Comparison of ENCODE assay signal across 16 cellular contexts in genomic region chr10:61936770-61937169, GRCh38. TPM values are rescaled to one million over a fixed set of nuclear protein-coding genes. Genes with fewer than 3 reads are reported as not detected.
DNase-seq lines count a peak whose midpoint lies in the region; FAIRE-seq and TF ChIP-seq lines count a peak whose summit lies in the region.
"Had no signal": no experiment of that assay in that cellular context is flagged by ENCODE, and none has a peak within 500 bp of the region (broad histone marks: within the 10 kb centered on the region; RNA-seq: fewer than 3 reads in every experiment).

No MANE protein-coding gene starts in this region.

- H3K36me3 Mint-ChIP-seq in activated naive CD4-positive, alpha-beta T cell treated with anti-CD3 and anti-CD28 coated beads for 36 hours (ENCODE audit: low read depth) = peaks cover 66% of the 10 kb centered on the region
- peaks cover 49% of the 10 kb centered on the region for H3K36me3 Mint-ChIP-seq in activated T-helper 2 cell treated with anti-CD3 and anti-CD28 coated beads, Interferon-gamma antibody, Interleukin-2, Interleukin-4, amounts not matched to agents 10 μg/mL and 5 μg/mL and 100 μg/mL, durations not matched to agents 14 hours and 24 hours and 36 hours (ENCODE audit: low read depth)

- no peak for TF ChIP-seq POLR2A in uterus (IDR thresholded peaks at IDR 0.05)

- no peak for DNase-seq in activated naive CD4-positive, alpha-beta T cell treated with anti-CD3 and anti-CD28 coated beads for 36 hours
- no peak for DNase-seq in activated naive CD4-positive, alpha-beta T cell treated with anti-CD3 and anti-CD28 coated beads, Interleukin-2, amount 50 U/mL, for 16 hours
- no peak for DNase-seq in activated T-helper 2 cell treated with anti-CD3 and anti-CD28 coated beads, Interferon-gamma antibody, Interleukin-2, Interleukin-4, amounts not matched to agents 10 μg/mL and 5 μg/mL and 100 μg/mL, durations not matched to agents 14 hours and 24 hours and 36 hours (ENCODE audit: low spot score)
- DNase-seq in uterus (no peak), HT-29 (ENCODE audit: low spot score) (no peak), kidney (no peak), NCI-H2107 (lab: John Stamatoyannopoulos, UW) (no peak)
- DNase-seq: activated gamma-delta T cell treated with Interleukin-2 at 50 U/mL for 16 hours, foreskin keratinocyte, NCI-H1092 treated with DMSO at 0.1 percent for 48 hours, NCI-H446, Right ventricle myocardium superior had no signal

- no peak overlapping the region for H3K4me3 Mint-ChIP-seq in activated naive CD4-positive, alpha-beta T cell treated with anti-CD3 and anti-CD28 coated beads for 36 hours
- no peak overlapping the region for H3K4me3 Mint-ChIP-seq in activated T-helper 2 cell treated with anti-CD3 and anti-CD28 coated beads, Interferon-gamma antibody, Interleukin-2, Interleukin-4, amounts not matched to agents 10 μg/mL and 5 μg/mL and 100 μg/mL, durations not matched to agents 14 hours and 24 hours and 36 hours (ENCODE audit: low read depth)
- H3K4me3 Mint-ChIP-seq: WTC11 had no signal

- H3K4me1 ChIP-seq in muscle layer of duodenum (ENCODE audit: control insufficient read depth in 1 of 2, insufficient read depth in 2 of 2, low read length in 2 of 2) = peaks cover 4 to 18% of the 10 kb centered on the region in 2 donors
- peaks cover 0 to 7% of the 10 kb centered on the region in 2 donors for H3K4me1 ChIP-seq in uterus
- H3K4me1 ChIP-seq in kidney (ENCODE audit: control insufficient read depth in 1 of 2, insufficient read depth in 1 of 2, low read depth in 1 of 2, low read length in 2 of 2) = peaks cover 8 to 31% of the 10 kb centered on the region in 2 donors

- no peak for FAIRE-seq in kidney (lab: Jason Lieb, UNC)
- FAIRE-seq: islet of Langerhans had no signal

- no peaks in the 10 kb centered on the region for H3K9me3 Mint-ChIP-seq in activated naive CD4-positive, alpha-beta T cell treated with anti-CD3 and anti-CD28 coated beads for 36 hours
- H3K9me3 Mint-ChIP-seq in activated T-helper 2 cell treated with anti-CD3 and anti-CD28 coated beads, Interferon-gamma antibody, Interleukin-2, Interleukin-4, amounts not matched to agents 10 μg/mL and 5 μg/mL and 100 μg/mL, durations not matched to agents 14 hours and 24 hours and 36 hours = peaks cover 4% of the 10 kb centered on the region

- TF ChIP-seq CTCF in uterus (IDR thresholded peaks at IDR 0.05) (no peak), kidney (IDR thresholded peaks at IDR 0.05; ENCODE audit: borderline replicate concordance, extremely low read depth, insufficient read depth) (no peak)

- H3K27me3 Mint-ChIP-seq in activated naive CD4-positive, alpha-beta T cell treated with anti-CD3 and anti-CD28 coated beads for 36 hours (ENCODE audit: low read depth) = no peaks in the 10 kb centered on the region
- no peaks in the 10 kb centered on the region for H3K27me3 Mint-ChIP-seq in activated T-helper 2 cell treated with anti-CD3 and anti-CD28 coated beads, Interferon-gamma antibody, Interleukin-2, Interleukin-4, amounts not matched to agents 10 μg/mL and 5 μg/mL and 100 μg/mL, durations not matched to agents 14 hours and 24 hours and 36 hours (ENCODE audit: low read depth)

- peak overlapping the region; percentile 93 for H3K27ac Mint-ChIP-seq in activated naive CD4-positive, alpha-beta T cell treated with anti-CD3 and anti-CD28 coated beads for 36 hours
- peak overlapping the region; percentile 76 for H3K27ac Mint-ChIP-seq in activated T-helper 2 cell treated with anti-CD3 and anti-CD28 coated beads, Interferon-gamma antibody, Interleukin-2, Interleukin-4, amounts not matched to agents 10 μg/mL and 5 μg/mL and 100 μg/mL, durations not matched to agents 14 hours and 24 hours and 36 hours
- H3K27ac Mint-ChIP-seq: WTC11 had no signal

- no peak overlapping the region for H3K4me3 ChIP-seq in muscle layer of duodenum (ENCODE audit: low read depth in 1 of 2, low read length in 2 of 2)
- no peak overlapping the region for H3K4me3 ChIP-seq in uterus
- no peak overlapping the region for H3K4me3 ChIP-seq in kidney (ENCODE audit: low read length in 2 of 2)
- H3K4me3 ChIP-seq: coronary artery had no signal

- CTCF ChIA-PET in activated naive CD4-positive, alpha-beta T cell treated with anti-CD3 and anti-CD28 coated beads for 36 hours (lab: Charles Lee) = interaction anchor here (0.6 to 3.6 kb wide), 5 partner anchors 33 to 192 kb away, joined by 3 to 33 read pairs (median 5); partner anchors contain the start of gene ARID5B

- peaks cover 91% of the 10 kb centered on the region for H3K4me1 Mint-ChIP-seq in activated naive CD4-positive, alpha-beta T cell treated with anti-CD3 and anti-CD28 coated beads for 36 hours (ENCODE audit: low read depth)
- H3K4me1 Mint-ChIP-seq in activated T-helper 2 cell treated with anti-CD3 and anti-CD28 coated beads, Interferon-gamma antibody, Interleukin-2, Interleukin-4, amounts not matched to agents 10 μg/mL and 5 μg/mL and 100 μg/mL, durations not matched to agents 14 hours and 24 hours and 36 hours (ENCODE audit: low read depth) = peaks cover 76% of the 10 kb centered on the region

- H3K36me3 ChIP-seq in muscle layer of duodenum (ENCODE audit: control insufficient read depth in 1 of 2, insufficient read depth in 2 of 2, low read length in 2 of 2) (no peaks in the 10 kb centered on the region), uterus (no peaks in the 10 kb centered on the region), kidney (ENCODE audit: control insufficient read depth in 1 of 2, insufficient read depth in 2 of 2, low read length in 2 of 2) (peaks cover 0 to 2% of the 10 kb centered on the region in 2 donors)

- peak overlapping the region; percentile 85 for H3K27ac ChIP-seq in muscle layer of duodenum (ENCODE audit: low read length)
- peak overlapping the region; percentile 80 to 91 for H3K27ac ChIP-seq in uterus
- H3K27ac ChIP-seq in kidney (ENCODE audit: low read depth in 2 of 2, low read length in 2 of 2) = no peak overlapping the region

- H3K9me3 ChIP-seq in muscle layer of duodenum (ENCODE audit: control insufficient read depth in 1 of 2, low read length in 2 of 2) = no peaks in the 10 kb centered on the region
- no peaks in the 10 kb centered on the region for H3K9me3 ChIP-seq in uterus
- no peaks in the 10 kb centered on the region for H3K9me3 ChIP-seq in kidney (ENCODE audit: control insufficient read depth in 1 of 2, low read length in 2 of 2)

- no peak overlapping the region for H3K9ac ChIP-seq in kidney (ENCODE audit: low read length in 2 of 2)

- no peaks in the 10 kb centered on the region for H3K27me3 ChIP-seq in muscle layer of duodenum (ENCODE audit: low read depth, low read length)
- no peaks in the 10 kb centered on the region for H3K27me3 ChIP-seq in uterus
- H3K27me3 ChIP-seq: foreskin keratinocyte had no signal

- intact Hi-C loops in activated naive CD4-positive, alpha-beta T cell treated with anti-CD3 and anti-CD28 coated beads for 36 hours (cut with micrococcal nuclease) = loop anchor here (1.0 kb wide), 1 partner anchor 797 kb away; no protein-coding TSS in a partner anchor
- intact Hi-C loops in activated T-helper 2 cell treated with anti-CD3 and anti-CD28 coated beads, Interferon-gamma antibody, Interleukin-2, Interleukin-4, amounts not matched to agents 10 μg/mL and 5 μg/mL and 100 μg/mL, durations not matched to agents 14 hours and 24 hours and 36 hours (cut with micrococcal nuclease) = loop anchor here (1.0 kb wide), 1 partner anchor 34 kb away; no protein-coding TSS in a partner anchor
- intact Hi-C loops in uterus (cut with DNase I; ENCODE audit: low total_unique reads) = no loop called here
- intact Hi-C loops in kidney (cut with DNase I) = no loop called here

RNA-seq across cellular contexts. Expression of gene ARID5B, which starts 35.3 kb away (rescaled TPM):
- total RNA-seq in activated naive CD4-positive, alpha-beta T cell treated with anti-CD3 and anti-CD28 coated beads for 36 hours = 10 to 100 TPM; 86.3 to 87.1 TPM
- total RNA-seq in activated T-helper 2 cell treated with anti-CD3 and anti-CD28 coated beads, Interferon-gamma antibody, Interleukin-2, Interleukin-4, amounts not matched to agents 10 μg/mL and 5 μg/mL and 100 μg/mL, durations not matched to agents 14 hours and 24 hours and 36 hours = 34.9 and 35.7 TPM in 2 replicates
- 10 to 100 TPM; 38.7 to 64.1 (median 56.6) TPM for total RNA-seq in uterus
- total RNA-seq in HT-29 (2014; rRNA removed; shearing (Covaris generic)) = 16.9 and 18.9 TPM in 2 replicates
- total RNA-seq in kidney = 77.9 TPM
- polyA plus RNA-seq in kidney (ENCODE audit: insufficient read depth, low read depth, low replicate concordance) = 8.6 TPM

Comparison
In these comparisons a context has a peak if more than half of its experiments do, and no peak if none do; other contexts are left out.
1. H3K27ac ChIP-seq: peak in muscle layer of duodenum (single experiment) and uterus (2 of 2); none in kidney (0 of 2).
2. intact Hi-C loops: an anchor here in activated naive CD4-positive, alpha-beta T cell treated with anti-CD3 and anti-CD28 coated beads for 36 hours (1.0 kb wide) and activated T-helper 2 cell treated with anti-CD3 and anti-CD28 coated beads, Interferon-gamma antibody, Interleukin-2, Interleukin-4, amounts not matched to agents 10 μg/mL and 5 μg/mL and 100 μg/mL, durations not matched to agents 14 hours and 24 hours and 36 hours (1.0 kb wide); none called in uterus and kidney.